Comparison of ENCODE assay signal across 11 cellular contexts in genomic region chr3:191728186-191728585, GRCh38.
"Had no signal": no experiment of that assay in that cellular context is flagged by ENCODE, and none has a peak within 500 bp of the region (broad histone marks: within the 10 kb centered on the region; RNA-seq: fewer than 3 reads in every experiment).

No MANE protein-coding gene starts in this region.

- FAIRE-seq: H1, H54 had no signal

- H3K4me2 ChIP-seq: GM23338 had no signal

- H3K36me3 ChIP-seq: HAP-1 had no signal

- H3K27ac ChIP-seq: GM23248 had no signal

- H2AFZ ChIP-seq: GM23248 had no signal

- H3K9me3 ChIP-seq: HAP-1 had no signal

- H3K9ac ChIP-seq: GM23248 had no signal

- H3K4me3 ChIP-seq: GM23248, GM23338, HAP-1 had no signal

- ATAC-seq: GM23338, HCT116 had no signal

- DNase-seq: GM23248, GOT3, H7, H9, HCEC 1CT, HFFc6 had no signal

- H3K4me1 ChIP-seq: HAP-1 had no signal
